In genomic region chr10:131833446-131834080, GRCh38 we compare ENCODE assay signal across 26 cellular contexts.
"Had no signal": no experiment of that assay in that cellular context is flagged by ENCODE, and none has a peak within 500 bp of the region (broad histone marks: within the 10 kb centered on the region; RNA-seq: fewer than 3 reads in every experiment).

No MANE protein-coding gene starts in this region.

- H3K4me1 ChIP-seq: ascending aorta, psoas muscle, right atrium auricular region, thyroid gland had no signal

- H3K4me3 ChIP-seq: ascending aorta, dorsolateral prefrontal cortex, mucosa of descending colon, psoas muscle, right atrium auricular region, thyroid gland had no signal

- H3K27ac ChIP-seq: ascending aorta, brain microvascular endothelial cell, dorsolateral prefrontal cortex, psoas muscle, right atrium auricular region, thyroid gland had no signal

- ATAC-seq: effector memory CD8-positive, alpha-beta T cell; esophagus mucosa; mucosa of descending colon; psoas muscle; T-helper 17 cell had no signal

- DNase-seq: activated CD4-positive, alpha-beta T cell treated with anti-CD3 and anti-CD28 coated beads for 4 hours; activated CD4-positive, alpha-beta T cell treated with anti-CD3 and anti-CD28 coated beads, Interleukin-2, amount 50 U/mL, for 48 hours; activated CD4-positive, CD25-positive, alpha-beta regulatory T cell; activated CD8-positive, alpha-beta memory T cell treated with anti-CD3 and anti-CD28 coated beads, Interleukin-2, amount 50 U/mL, for 48 hours; activated naive CD4-positive, alpha-beta T cell treated with anti-CD3 and anti-CD28 coated beads, Interleukin-2, amount 10 ng/mL, durations not matched to agents 7 days and 5 days; activated T-cell treated with anti-CD3 and anti-CD28 coated beads, Interleukin-2, amount 50 U/mL, for 48 hours; central memory CD4-positive, alpha-beta T cell; effector memory CD8-positive, alpha-beta T cell; foreskin melanocyte; hippocampal formation; mesendoderm; naive B cell; stimulated activated CD4-positive, alpha-beta T cell treated with anti-CD3 and anti-CD28 coated beads, Interleukin-1b, Interleukin-23, amount 100 ng/mL, for 48 hours; substantia nigra; SW 1271; T-helper 17 cell; thyroid gland had no signal

- H3K9me3 ChIP-seq: ascending aorta, mucosa of descending colon, psoas muscle, thyroid gland had no signal

- FAIRE-seq: colon, endothelial cell of umbilical vein had no signal

- H3K36me3 ChIP-seq: ascending aorta, brain microvascular endothelial cell, right atrium auricular region, thyroid gland had no signal
